25 cellular contexts compared by ENCODE assay signal in genomic region chr2:209376686-209377085, GRCh38.
"Had no signal": no experiment of that assay in that cellular context is flagged by ENCODE, and none has a peak within 500 bp of the region (broad histone marks: within the 10 kb centered on the region; RNA-seq: fewer than 3 reads in every experiment).

No MANE protein-coding gene starts in this region.

- H3K36me3 ChIP-seq: neural progenitor cell, ovary, right lobe of liver, sigmoid colon, stomach, thoracic aorta, thyroid gland, tibial nerve, upper lobe of left lung, vagina had no signal

- H3K79me2 ChIP-seq: parathyroid adenoma had no signal

- H3K27me3 ChIP-seq: neural progenitor cell, ovary, right lobe of liver, sigmoid colon, stomach, thyroid gland, tibial nerve, upper lobe of left lung, vagina had no signal

- H2AFZ ChIP-seq: neural progenitor cell, parathyroid adenoma had no signal

- FAIRE-seq: small intestine, urothelium cell line had no signal

- ATAC-seq: psoas muscle; right cardiac atrium; right lobe of liver; stimulated activated effector memory CD8-positive, alpha-beta T cell treated with anti-CD3 and anti-CD28 coated beads, Interleukin-12 subunit alpha, Interleukin-12 subunit beta, amount 100 ng/mL, for 72 hours; stimulated activated naive B cell treated with anti-CD40 and anti-IgM and Interleukin-4, amounts not matched to agents 10 μg/mL and 1 μg/mL and 100 μg/mL, for 72 hours had no signal

- H3K4me3 ChIP-seq: neural progenitor cell, ovary, psoas muscle, right lobe of liver, sigmoid colon, stomach, thoracic aorta, thyroid gland, tibial nerve, upper lobe of left lung, vagina had no signal

- DNase-seq: occipital lobe; ovary; posterior cingulate gyrus; psoas muscle; right cardiac atrium; right lobe of liver; sigmoid colon; small intestine; stimulated activated CD4-positive, alpha-beta T cell treated with anti-CD3 and anti-CD28 coated beads, Interleukin-15, amount 100 ng/mL, for 24 hours; stimulated activated CD4-positive, alpha-beta T cell treated with anti-CD3 and anti-CD28 coated beads, Interleukin-2, amount 100 ng/mL, for 24 hours; stimulated activated CD4-positive, alpha-beta T cell treated with anti-CD3 and anti-CD28 coated beads, Interleukin-2, amount 100 ng/mL, for 48 hours; stimulated activated CD4-positive, alpha-beta T cell treated with anti-CD3 and anti-CD28 coated beads, Interleukin-4, amount 100 ng/mL, for 24 hours; stimulated activated naive B cell treated with anti-CD40 and anti-IgM and Interleukin-4, amounts not matched to agents 10 μg/mL and 1 μg/mL and 100 μg/mL, for 72 hours; stimulated activated naive CD4-positive, alpha-beta T cell treated with Interleukin-2 at 50 U/mL for 16 hours; stomach; thyroid gland; trophoblast cell; upper lobe of left lung had no signal

- H3K4me2 ChIP-seq: neural progenitor cell had no signal

- H3K9ac ChIP-seq: neural progenitor cell, parathyroid adenoma had no signal

- H3K27ac ChIP-seq: neural progenitor cell, ovary, parathyroid adenoma, psoas muscle, right lobe of liver, sigmoid colon, stomach, thoracic aorta, thyroid gland, tibial nerve, upper lobe of left lung, vagina had no signal

- H3K9me3 ChIP-seq: ovary, thyroid gland, vagina had no signal

- H3K4me1 ChIP-seq: neural progenitor cell, parathyroid adenoma, psoas muscle, right lobe of liver, sigmoid colon, stomach, thyroid gland, tibial nerve, upper lobe of left lung, vagina had no signal
